Comparison of ENCODE assay signal across 1 cellular context in the genomic region with DNA sequence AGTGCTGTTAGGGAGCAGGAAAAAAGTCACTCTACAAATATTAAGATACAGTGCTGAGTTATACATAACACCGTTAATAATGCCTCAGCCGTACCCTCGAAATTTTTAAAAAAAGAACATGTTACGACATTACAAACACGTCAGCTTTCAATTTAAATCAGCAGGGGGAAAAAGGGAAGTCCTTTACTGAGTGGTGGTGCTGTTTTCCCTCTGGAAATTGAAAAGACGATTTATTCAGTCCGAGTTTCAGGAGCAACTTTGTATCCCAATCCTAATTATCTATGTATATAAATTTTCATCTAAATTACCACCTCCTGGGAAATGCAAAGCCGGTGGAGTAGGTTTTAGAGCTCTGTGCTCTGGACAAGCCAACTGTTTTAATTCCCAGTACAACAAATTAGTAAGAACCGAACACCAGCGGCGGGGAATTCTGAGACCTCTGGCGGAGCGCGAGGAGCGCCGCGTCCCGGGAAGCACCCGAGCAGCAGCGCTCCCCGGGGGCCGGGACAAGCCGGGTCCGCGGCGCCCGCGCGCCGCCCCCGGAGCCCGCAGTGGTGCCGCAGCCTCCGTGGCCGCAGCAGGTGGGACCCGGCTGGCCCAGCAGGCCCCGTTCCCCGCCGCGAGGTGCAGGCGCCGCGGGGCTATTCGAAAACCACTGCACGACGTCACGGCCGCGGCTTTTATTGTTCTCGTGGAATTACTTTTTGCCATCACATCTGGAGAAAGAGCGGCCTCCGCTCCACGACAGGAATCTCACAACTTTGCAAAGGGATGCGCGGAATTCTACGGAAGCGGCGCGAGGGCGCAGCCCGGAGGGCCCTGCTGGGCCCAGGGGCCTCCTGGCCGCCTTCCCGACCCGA.
TF ChIP-seq lines count a peak whose summit lies in the region.

No MANE protein-coding gene starts in this region.

TF ChIP-seq in endothelial cell of umbilical vein, 7 proteins besides CTCF, POLR2A, EP300 and RAD21 (continued from another document):
- TF ChIP-seq MYC (IDR thresholded peaks at IDR 0.05; ENCODE audit: low read depth, low read length) (no peak), FOS (IDR thresholded peaks at IDR 0.05; ENCODE audit: borderline replicate concordance, insufficient read depth, low read length) (no peak), JUN (IDR thresholded peaks at IDR 0.05; ENCODE audit: borderline replicate concordance, insufficient read depth, insufficient read length, low read depth) (no peak), GATA2 (IDR thresholded peaks at IDR 0.05; ENCODE audit: insufficient read depth, insufficient read length, low read depth, low read length) (no peak), EZH2 (IDR thresholded peaks at IDR 0.05; ENCODE audit: borderline replicate concordance, low read depth, low read length, severe bottlenecking) (no peak)
- TF ChIP-seq, protein P1, sequence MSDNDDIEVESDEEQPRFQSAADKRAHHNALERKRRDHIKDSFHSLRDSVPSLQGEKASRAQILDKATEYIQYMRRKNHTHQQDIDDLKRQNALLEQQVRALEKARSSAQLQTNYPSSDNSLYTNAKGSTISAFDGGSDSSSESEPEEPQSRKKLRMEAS (IDR thresholded peaks at IDR 0.05; ENCODE audit: insufficient read depth, insufficient read length), result no peak
